Comparison of ENCODE assay signal across 20 cellular contexts in genomic region chr7:29629507-29629906, GRCh38.
A peak's percentile ranks its signal among the peaks of the same experiment; 100 is the strongest.
DNase-seq lines count a peak whose midpoint lies in the region; ATAC-seq, FAIRE-seq and TF ChIP-seq lines count a peak whose summit lies in the region.
"Had no signal": no experiment of that assay in that cellular context is flagged by ENCODE, and none has a peak within 500 bp of the region (broad histone marks: within the 10 kb centered on the region; RNA-seq: fewer than 3 reads in every experiment).

No MANE protein-coding gene starts in this region.

- H3K4me1 ChIP-seq in HepG2 (ENCODE audit: insufficient read depth, low read length) (no peaks in the 10 kb centered on the region), right lobe of liver (no peaks in the 10 kb centered on the region), PC-3 (ENCODE audit: insufficient read depth, low read length) (peaks cover 9% of the 10 kb centered on the region), trophoblast cell (ENCODE audit: control insufficient read depth in 1 of 2, insufficient read depth in 2 of 2, low read length in 2 of 2) (no peaks in the 10 kb centered on the region)
- H3K4me1 ChIP-seq: BE2C had no signal

- no peak overlapping the region for H2AK5ac ChIP-seq in trophoblast cell (ENCODE audit: low read length)

- in situ Hi-C loops in HepG2 (cut with HindIII; ENCODE audit: extremely low pct_ligation_motif_present, low pct_unique_long_range_greater_than_20kb): no loop called here

- H3K23ac ChIP-seq in trophoblast cell (ENCODE audit: low read length): no peak overlapping the region

- H4K12ac ChIP-seq in trophoblast cell (ENCODE audit: low read depth, low read length): no peak overlapping the region

- H3K4me3 ChIP-seq in HepG2 (replicated peaks in 1 of 3; ENCODE audit: insufficient read depth in 1 of 3, low read depth in 2 of 3, low read length in 3 of 3) (no peak overlapping the region), right lobe of liver (no peak overlapping the region), PC-3 (ENCODE audit: low read length) (no peak overlapping the region), trophoblast cell (ENCODE audit: low read depth, low read length) (no peak overlapping the region)
- H3K4me3 ChIP-seq: GM12878 had no signal

- no peak for TF ChIP-seq POLR2A in HepG2 (IDR thresholded peaks at IDR 0.05; ENCODE audit: insufficient read depth in 1 of 2, low read depth in 2 of 2, low read length in 2 of 2)
- TF ChIP-seq POLR2A in right lobe of liver (IDR thresholded peaks at IDR 0.05): no peak

- no peak overlapping the region for H2BK120ac ChIP-seq in trophoblast cell (ENCODE audit: insufficient read depth, low read length, poor library complexity)

- H3K79me2 ChIP-seq in HepG2 (ENCODE audit: insufficient read depth, low read length) (no peaks in the 10 kb centered on the region), PC-3 (ENCODE audit: low read length) (no peaks in the 10 kb centered on the region), trophoblast cell (ENCODE audit: control insufficient read depth, insufficient read depth, low read length, poor library complexity) (no peaks in the 10 kb centered on the region)

- H3K4me1 Mint-ChIP-seq in HFFc6 (ENCODE audit: low read depth): peaks cover 5% of the 10 kb centered on the region
- H3K4me1 Mint-ChIP-seq: CD4-positive, CD25-positive, alpha-beta regulatory T cell; CD8-positive, alpha-beta memory T cell; IgD-negative memory B cell had no signal

- H4K20me1 ChIP-seq in HepG2 (ENCODE audit: insufficient read depth, low read length) (no peaks in the 10 kb centered on the region), PC-3 (ENCODE audit: low read length) (no peaks in the 10 kb centered on the region)

- H4K91ac ChIP-seq in trophoblast cell (ENCODE audit: low read depth, low read length): no peak overlapping the region

- H3F3A ChIP-seq in PC-3 (ENCODE audit: low read length, unreplicated experiment): no peaks in the 10 kb centered on the region

- no peak overlapping the region for H3K4ac ChIP-seq in trophoblast cell (ENCODE audit: low read depth, low read length)

- no peak overlapping the region for H3K4me2 ChIP-seq in HepG2 (ENCODE audit: low read depth, low read length)
- no peak overlapping the region for H3K4me2 ChIP-seq in PC-3 (ENCODE audit: low read length)
- no peak overlapping the region for H3K4me2 ChIP-seq in trophoblast cell (ENCODE audit: low read length)

- H3K27ac ChIP-seq in HepG2 (ENCODE audit: extremely low read length, insufficient read depth, low read length) (no peak overlapping the region), right lobe of liver (no peak overlapping the region), PC-3 (ENCODE audit: low read length) (no peak overlapping the region), trophoblast cell (ENCODE audit: low read depth, low read length) (no peak overlapping the region)

- no peak overlapping the region for H2BK12ac ChIP-seq in trophoblast cell (ENCODE audit: low read length)

- 63% methylated on average over 2 of the region's 3 CpGs for WGBS in HepG2 (ENCODE audit: low lambda C conversion rate)
- 62% methylated on average over 2 of the region's 3 CpGs for WGBS in right lobe of liver (ENCODE audit: insufficient coverage, low coverage, low lambda C conversion rate, missing lambda C conversion rate)
- no CpG with 5 or more reads among the region's 3 CpGs for WGBS in trophoblast cell (ENCODE audit: extremely low coverage, insufficient coverage, insufficient read length)

- intact Hi-C loops in HepG2 (cut with micrococcal nuclease; ENCODE audit: unreplicated experiment) (no loop called here), right lobe of liver (cut with DNase I) (no loop called here), PC-3 (cut with micrococcal nuclease) (no loop called here)

- H3K9me3 ChIP-seq in HepG2 (ENCODE audit: low read length) (no peaks in the 10 kb centered on the region), right lobe of liver (no peaks in the 10 kb centered on the region), PC-3 (ENCODE audit: low read length) (no peaks in the 10 kb centered on the region), trophoblast cell (ENCODE audit: insufficient read depth, low read depth, low read length) (no peaks in the 10 kb centered on the region)
- H3K9me3 ChIP-seq: BE2C had no signal

- no peak for TF ChIP-seq EP300 in HepG2 (IDR thresholded peaks at IDR 0.05; ENCODE audit: low read depth in 2 of 2, low read length in 2 of 2)
- TF ChIP-seq EP300 in HepG2 (CRISPR knock-in tag; IDR thresholded peaks at IDR 0.05; ENCODE audit: borderline replicate concordance): no peak

- no peak overlapping the region for H3K4me3 Mint-ChIP-seq in HFFc6
- H3K4me3 Mint-ChIP-seq: CD4-positive, CD25-positive, alpha-beta regulatory T cell; CD8-positive, alpha-beta memory T cell had no signal

- CTCF ChIA-PET in HepG2 (lab: Yijun Ruan, JAX; ENCODE audit: low intra/inter-chr PET ratio, low total read pairs): no interaction called here
- CTCF ChIA-PET in PC-3 (lab: Charles Lee): no interaction called here

- TF ChIP-seq CTCF in HepG2 (CRISPR knock-in tag; IDR thresholded peaks at IDR 0.05): no peak
- TF ChIP-seq CTCF in right lobe of liver (IDR thresholded peaks at IDR 0.05): no peak
- TF ChIP-seq CTCF in PC-3 (conservative IDR thresholded peaks at IDR 0.05; ENCODE audit: low read depth, low read length): no peak
- TF ChIP-seq CTCF in HFFc6 (IDR thresholded peaks at IDR 0.05): no peak

- H3K27ac Mint-ChIP-seq in HFFc6: no peak overlapping the region
- H3K27ac Mint-ChIP-seq: CD4-positive, CD25-positive, alpha-beta regulatory T cell; CD8-positive, alpha-beta memory T cell had no signal

- no peak overlapping the region for H3K14ac ChIP-seq in trophoblast cell (ENCODE audit: low read length)

- no peaks in the 10 kb centered on the region for H3K36me3 Mint-ChIP-seq in HFFc6 (ENCODE audit: low read depth)
- H3K36me3 Mint-ChIP-seq: CD4-positive, CD25-positive, alpha-beta regulatory T cell; CD8-positive, alpha-beta memory T cell; IgD-negative memory B cell had no signal

- H3K27me3 Mint-ChIP-seq in HFFc6 (ENCODE audit: insufficient read depth): peaks cover 4% of the 10 kb centered on the region
- H3K27me3 Mint-ChIP-seq: CD4-positive, CD25-positive, alpha-beta regulatory T cell had no signal

- no peak overlapping the region for H3K18ac ChIP-seq in trophoblast cell (ENCODE audit: low read length)

- no peak overlapping the region for H2AFZ ChIP-seq in HepG2 (ENCODE audit: low read length)
- no peak overlapping the region for H2AFZ ChIP-seq in PC-3 (ENCODE audit: low read length)
- no peak overlapping the region for H2AFZ ChIP-seq in trophoblast cell (ENCODE audit: insufficient read depth, low read length, poor library complexity)

- no peak for DNase-seq in HepG2 (ENCODE audit: low spot score)
- DNase-seq in right lobe of liver: no peak
- no peak for DNase-seq in PC-3
- DNase-seq in trophoblast cell: no peak
- DNase-seq in HFFc6: no peak
- DNase-seq: ACHN; BE2C; C1 segment of cervical spinal cord; CD4-positive, CD25-positive, alpha-beta regulatory T cell; CD8-positive, alpha-beta memory T cell; COR-L47; DMS 273 treated with DMSO at 0.1 percent for 48 hours; DMS53; DND-41; EL; HCEC 1CT had no signal

- no peak for TF ChIP-seq RAD21 in HepG2 (CRISPR knock-in tag; IDR thresholded peaks at IDR 0.05)

- 0 out of 5 replicates have a peak, but pooled peaks cover 0 to 3% of the 10 kb centered on the region in 2 experiments for H3K27me3 ChIP-seq in HepG2 (ENCODE audit: control insufficient read depth in 1 of 2, insufficient read depth in 2 of 2, low read length in 2 of 2)
- H3K27me3 ChIP-seq in right lobe of liver: no peaks in the 10 kb centered on the region
- H3K27me3 ChIP-seq in PC-3 (ENCODE audit: low read length): no peaks in the 10 kb centered on the region
- no peaks in the 10 kb centered on the region for H3K27me3 ChIP-seq in trophoblast cell (ENCODE audit: insufficient read depth, low read length)
- H3K27me3 ChIP-seq: BE2C had no signal

- POLR2A ChIA-PET in HepG2 (lab: Yijun Ruan, JAX) (no interaction called here), PC-3 (lab: Charles Lee; ENCODE audit: unreplicated experiment) (no interaction called here)

- H3K9me2 ChIP-seq in PC-3 (replicated peaks; ENCODE audit: low read length): no peaks in the 10 kb centered on the region

- ATAC-seq in HepG2: peak; percentile 58
- no peak for ATAC-seq in right lobe of liver
- peak; percentile 13; the same call in 1 of the 2 replicates for ATAC-seq in PC-3
- ATAC-seq in GM21529 (IDR thresholded peaks at IDR 0.05; ENCODE audit: unreplicated experiment): no peak
- ATAC-seq: GM12878 had no signal

- no peak overlapping the region for H4K8ac ChIP-seq in trophoblast cell (ENCODE audit: low read depth, low read length)

- no peak overlapping the region for H2BK5ac ChIP-seq in trophoblast cell (ENCODE audit: low read depth, low read length, poor library complexity)

- H3K9me3 Mint-ChIP-seq in HFFc6: no peaks in the 10 kb centered on the region
- H3K9me3 Mint-ChIP-seq: IgD-negative memory B cell had no signal

- H3K36me3 ChIP-seq in HepG2 (replicated peaks in 1 of 2; ENCODE audit: control insufficient read depth in 1 of 2, insufficient read depth in 2 of 2, low read length in 2 of 2): no peaks in the 10 kb centered on the region
- H3K36me3 ChIP-seq in right lobe of liver: no peaks in the 10 kb centered on the region
- H3K36me3 ChIP-seq in PC-3 (ENCODE audit: low read depth, low read length): no peaks in the 10 kb centered on the region
- H3K36me3 ChIP-seq in trophoblast cell (ENCODE audit: control insufficient read depth in 1 of 2, insufficient read depth in 2 of 2, low read length in 2 of 2): no peaks in the 10 kb centered on the region
- H3K36me3 ChIP-seq: BE2C had no signal

- FAIRE-seq in HepG2 (lab: Jason Lieb, UNC): no peak
- FAIRE-seq: GM12878, HTR-8/SVneo had no signal

- BruUV-seq in HepG2 (replicated peaks; lab: Mats Ljungman, UMichigan): no TSS peak
- BruUV-seq in PC-3 (replicated peaks; lab: Mats Ljungman, UMichigan): no TSS peak

- H3K79me1 ChIP-seq in trophoblast cell (ENCODE audit: low read length): no peaks in the 10 kb centered on the region

- H3K9ac ChIP-seq in HepG2 (ENCODE audit: insufficient read depth, low read depth, low read length): no peak overlapping the region
- H3K9ac ChIP-seq in PC-3 (ENCODE audit: low read length): no peak overlapping the region
- peak overlapping the region; percentile 74 for H3K9ac ChIP-seq in trophoblast cell (ENCODE audit: low read length)

TF ChIP-seq in HepG2, 621 proteins besides CTCF, POLR2A, EP300 and RAD21:
- no peak for TF ChIP-seq ZNF747 (CRISPR knock-in tag; IDR thresholded peaks at IDR 0.05; ENCODE audit: borderline replicate concordance)
- TF ChIP-seq RAD51 (IDR thresholded peaks at IDR 0.05; ENCODE audit: borderline replicate concordance): no peak
- no peak for TF ChIP-seq ADNP (CRISPR knock-in tag; IDR thresholded peaks at IDR 0.05)
- TF ChIP-seq SIX4 (CRISPR knock-in tag; IDR thresholded peaks at IDR 0.05): no peak

Comparison
In these comparisons a context has a peak if more than half of its experiments do, and no peak if none do; other contexts are left out.
1. ATAC-seq: peak in HepG2 (single experiment) and PC-3 (single experiment); none in right lobe of liver (0 of 4) and GM21529 (single experiment).